Comparison of ENCODE assay signal across 1 cellular context in genomic region chr5:175478384-175479124, GRCh38.
A peak's percentile ranks its signal among the peaks of the same experiment; 100 is the strongest.
TF ChIP-seq lines count a peak whose summit lies in the region.

A gene with protein sequence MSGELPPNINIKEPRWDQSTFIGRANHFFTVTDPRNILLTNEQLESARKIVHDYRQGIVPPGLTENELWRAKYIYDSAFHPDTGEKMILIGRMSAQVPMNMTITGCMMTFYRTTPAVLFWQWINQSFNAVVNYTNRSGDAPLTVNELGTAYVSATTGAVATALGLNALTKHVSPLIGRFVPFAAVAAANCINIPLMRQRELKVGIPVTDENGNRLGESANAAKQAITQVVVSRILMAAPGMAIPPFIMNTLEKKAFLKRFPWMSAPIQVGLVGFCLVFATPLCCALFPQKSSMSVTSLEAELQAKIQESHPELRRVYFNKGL (plus strand): TSS chr5:175478560. CDS start chr5:175492104, 13,544 bp downstream.

TF ChIP-seq in K562, 482 proteins besides CTCF, POLR2A, EP300 and RAD21 (continued from another document):
- TF ChIP-seq NCOA2 (IDR thresholded peaks at IDR 0.05; ENCODE audit: partially characterized antibody in 2 of 2), result no peak
- no peak for TF ChIP-seq MCM2 (IDR thresholded peaks at IDR 0.05; ENCODE audit: low read depth)
- peak; percentile 93 for TF ChIP-seq POLR2G (IDR thresholded peaks at IDR 0.05; ENCODE audit: low read depth, low read length)
- TF ChIP-seq, protein P1, sequence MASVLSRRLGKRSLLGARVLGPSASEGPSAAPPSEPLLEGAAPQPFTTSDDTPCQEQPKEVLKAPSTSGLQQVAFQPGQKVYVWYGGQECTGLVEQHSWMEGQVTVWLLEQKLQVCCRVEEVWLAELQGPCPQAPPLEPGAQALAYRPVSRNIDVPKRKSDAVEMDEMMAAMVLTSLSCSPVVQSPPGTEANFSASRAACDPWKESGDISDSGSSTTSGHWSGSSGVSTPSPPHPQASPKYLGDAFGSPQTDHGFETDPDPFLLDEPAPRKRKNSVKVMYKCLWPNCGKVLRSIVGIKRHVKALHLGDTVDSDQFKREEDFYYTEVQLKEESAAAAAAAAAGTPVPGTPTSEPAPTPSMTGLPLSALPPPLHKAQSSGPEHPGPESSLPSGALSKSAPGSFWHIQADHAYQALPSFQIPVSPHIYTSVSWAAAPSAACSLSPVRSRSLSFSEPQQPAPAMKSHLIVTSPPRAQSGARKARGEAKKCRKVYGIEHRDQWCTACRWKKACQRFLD (CRISPR knock-in tag; IDR thresholded peaks at IDR 0.05), result peak; percentile 92
- no peak for TF ChIP-seq ZNF507 (tag; conservative IDR thresholded peaks at IDR 0.05)
- TF ChIP-seq RNF2 (IDR thresholded peaks at IDR 0.05), result no peak
- peak; percentile 91 for TF ChIP-seq ZNF644 (tag; IDR thresholded peaks at IDR 0.05; ENCODE audit: low read depth)
- 0 out of 2 replicates have a peak, but pooled peaks have one; percentile 17 for TF ChIP-seq NR2C1 (IDR thresholded peaks at IDR 0.05)
- no peak for TF ChIP-seq NR2C1 (tag; IDR thresholded peaks at IDR 0.05)
- TF ChIP-seq NONO (IDR thresholded peaks at IDR 0.05; ENCODE audit: low read depth in 2 of 2, low read length in 1 of 2), result peak; percentile 72 to 90; a peak in 3 of 4 replicates
- TF ChIP-seq MAFF (IDR thresholded peaks at IDR 0.05; ENCODE audit: low read length), result no peak
- no peak for TF ChIP-seq TOE1 (IDR thresholded peaks at IDR 0.05; ENCODE audit: borderline replicate concordance)
- TF ChIP-seq TOE1 (CRISPR knock-in tag; IDR thresholded peaks at IDR 0.05; ENCODE audit: borderline replicate concordance, low read depth), result no peak
- TF ChIP-seq PTTG1 (tag; IDR thresholded peaks at IDR 0.05; ENCODE audit: low read depth), result no peak
- TF ChIP-seq ILF3 (IDR thresholded peaks at IDR 0.05; ENCODE audit: borderline replicate concordance), result peak; percentile 55; the same call in 1 of the 2 replicates
- no peak for TF ChIP-seq RHOXF2B (CRISPR knock-in tag; conservative IDR thresholded peaks at IDR 0.05)
- no peak for TF ChIP-seq NFE2L1 (tag; IDR thresholded peaks at IDR 0.05; ENCODE audit: borderline replicate concordance, low read depth)
- 0 out of 2 replicates have a peak, but pooled peaks have one; percentile 50 for TF ChIP-seq MTA3 (IDR thresholded peaks at IDR 0.05; ENCODE audit: borderline replicate concordance)
- no peak for TF ChIP-seq SOX6 (IDR thresholded peaks at IDR 0.05)
- TF ChIP-seq ZNF766 (CRISPR knock-in tag; conservative IDR thresholded peaks at IDR 0.05), result peak; percentile 91
- no peak for TF ChIP-seq EZH2 (IDR thresholded peaks at IDR 0.05; ENCODE audit: borderline replicate concordance, low read depth, low read length)
- TF ChIP-seq CBFB (CRISPR knock-in tag; IDR thresholded peaks at IDR 0.05), result no peak
- TF ChIP-seq HDAC8 (tag; IDR thresholded peaks at IDR 0.05), result no peak
- TF ChIP-seq, protein P2, sequence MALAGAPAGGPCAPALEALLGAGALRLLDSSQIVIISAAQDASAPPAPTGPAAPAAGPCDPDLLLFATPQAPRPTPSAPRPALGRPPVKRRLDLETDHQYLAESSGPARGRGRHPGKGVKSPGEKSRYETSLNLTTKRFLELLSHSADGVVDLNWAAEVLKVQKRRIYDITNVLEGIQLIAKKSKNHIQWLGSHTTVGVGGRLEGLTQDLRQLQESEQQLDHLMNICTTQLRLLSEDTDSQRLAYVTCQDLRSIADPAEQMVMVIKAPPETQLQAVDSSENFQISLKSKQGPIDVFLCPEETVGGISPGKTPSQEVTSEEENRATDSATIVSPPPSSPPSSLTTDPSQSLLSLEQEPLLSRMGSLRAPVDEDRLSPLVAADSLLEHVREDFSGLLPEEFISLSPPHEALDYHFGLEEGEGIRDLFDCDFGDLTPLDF (CRISPR knock-in tag; IDR thresholded peaks at IDR 0.05), result no peak
- no peak for TF ChIP-seq ARID3B (CRISPR knock-in tag; IDR thresholded peaks at IDR 0.05; ENCODE audit: borderline replicate concordance)
- TF ChIP-seq PREB (CRISPR knock-in tag; IDR thresholded peaks at IDR 0.05), result no peak
- TF ChIP-seq MXI1 (IDR thresholded peaks at IDR 0.05; ENCODE audit: low read depth, low read length), result no peak
- TF ChIP-seq ZNF518B (CRISPR knock-in tag; IDR thresholded peaks at IDR 0.05), result no peak
- TF ChIP-seq EP400 (IDR thresholded peaks at IDR 0.05), result peak; percentile 77
- TF ChIP-seq ZFX (CRISPR knock-in tag; IDR thresholded peaks at IDR 0.05), result peak; percentile 60; the same call in 1 of the 2 replicates
- TF ChIP-seq ZNF76 (CRISPR knock-in tag; IDR thresholded peaks at IDR 0.05; ENCODE audit: borderline replicate concordance), result peak; percentile 45; the same call in 1 of the 2 replicates
- no peak for TF ChIP-seq BCLAF1 (IDR thresholded peaks at IDR 0.05; ENCODE audit: borderline replicate concordance in 1 of 2, control insufficient read depth in 1 of 2, low read depth in 2 of 2, low read length in 1 of 2)
- TF ChIP-seq TFAP4 (CRISPR knock-in tag; IDR thresholded peaks at IDR 0.05; ENCODE audit: borderline replicate concordance), result 0 out of 2 replicates have a peak, but pooled peaks have one; percentile 33
- peak; percentile 88 for TF ChIP-seq RBBP5 (IDR thresholded peaks at IDR 0.05; ENCODE audit: borderline replicate concordance, insufficient read depth, low read length, poor library complexity, severe bottlenecking)
